ENCODE assay signal across 8 cellular contexts in the genomic region with DNA sequence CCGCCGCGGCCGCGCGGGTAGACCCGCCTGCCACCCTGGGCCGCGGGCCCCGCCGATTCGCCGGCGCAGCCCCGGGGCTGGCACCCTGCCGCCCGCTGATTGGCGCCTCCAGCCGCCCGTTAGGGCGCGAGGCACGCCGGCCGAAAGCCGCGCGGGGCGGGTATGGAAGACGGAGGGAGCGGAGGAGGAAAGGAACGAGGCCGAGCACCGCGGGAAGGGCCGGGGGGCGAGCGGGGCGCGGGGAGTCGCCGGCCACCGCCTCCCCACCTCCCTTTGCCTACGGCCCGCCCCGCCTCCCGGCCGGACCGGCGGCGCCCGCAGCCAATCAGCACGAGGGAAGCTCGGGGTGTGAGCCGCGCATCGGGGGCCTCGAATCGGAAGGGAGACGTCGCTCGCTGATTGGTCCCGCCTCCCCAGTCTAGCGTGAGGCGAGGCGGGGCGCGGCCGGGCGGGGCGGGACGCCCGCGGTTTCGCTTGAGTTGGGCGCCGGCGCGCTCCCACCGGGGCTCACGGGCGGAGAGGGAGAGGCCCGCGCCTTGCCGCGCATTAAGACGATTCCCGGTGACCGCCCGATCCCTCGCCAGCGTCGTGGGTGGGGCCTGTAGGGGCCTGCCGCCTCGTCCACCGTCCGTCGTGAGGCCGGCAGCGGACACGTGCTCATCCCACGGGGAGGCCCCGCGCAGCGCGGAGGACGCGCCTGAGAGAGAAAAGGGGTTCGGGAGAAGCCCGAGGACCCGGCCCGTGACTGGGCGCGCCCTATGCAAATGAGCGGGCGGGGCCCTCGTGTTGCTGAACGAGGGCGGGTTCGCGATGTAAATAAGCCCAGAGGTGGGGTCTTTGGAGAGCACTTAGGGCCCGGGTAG. TPM values are rescaled to one million over a fixed set of nuclear protein-coding genes. Genes with fewer than 3 reads are reported as not detected.
DNase-seq lines count a peak whose midpoint lies in the region; ATAC-seq and TF ChIP-seq lines count a peak whose summit lies in the region.

No MANE protein-coding gene starts in this region.

- peaks cover 40% of the 10 kb centered on the region for H3K4me1 Mint-ChIP-seq in activated T-helper 1 cell treated with anti-CD3 and anti-CD28 coated beads, Interleukin-12 subunit alpha, Interleukin-12 subunit beta, Interleukin-2, Interleukin-4 antibody, amounts not matched to agents 30 ng/mL and 10 ng/mL and 1 ng/mL, durations not matched to agents 14 hours and 24 hours and 36 hours (ENCODE audit: low read depth)
- H3K4me1 Mint-ChIP-seq in naive thymus-derived CD4-positive, alpha-beta T cell: peaks cover 39 to 47% (median 42%) of the 10 kb centered on the region in 7 donors
- H3K4me1 Mint-ChIP-seq in stimulated activated memory B cell treated with anti-CD40 and anti-IgM and Interleukin-4, amounts not matched to agents 10 μg/mL and 1 μg/mL and 100 μg/mL, for 72 hours: peaks cover 38% of the 10 kb centered on the region

- no peaks in the 10 kb centered on the region for H3K27me3 ChIP-seq in Peyer's patch
- H3K27me3 ChIP-seq in naive thymus-derived CD4-positive, alpha-beta T cell (ENCODE audit: control insufficient read depth in 2 of 2, insufficient read depth in 2 of 2, low read length in 2 of 2): no peaks in the 10 kb centered on the region

- peaks cover 25% of the 10 kb centered on the region for H3K36me3 Mint-ChIP-seq in activated T-helper 1 cell treated with anti-CD3 and anti-CD28 coated beads, Interleukin-12 subunit alpha, Interleukin-12 subunit beta, Interleukin-2, Interleukin-4 antibody, amounts not matched to agents 30 ng/mL and 10 ng/mL and 1 ng/mL, durations not matched to agents 14 hours and 24 hours and 36 hours (ENCODE audit: low read depth)
- peaks cover 0 to 22% (median 0%) of the 10 kb centered on the region in 5 donors for H3K36me3 Mint-ChIP-seq in naive thymus-derived CD4-positive, alpha-beta T cell
- peaks cover 7% of the 10 kb centered on the region for H3K36me3 Mint-ChIP-seq in stimulated activated memory B cell treated with anti-CD40 and anti-IgM and Interleukin-4, amounts not matched to agents 10 μg/mL and 1 μg/mL and 100 μg/mL, for 72 hours

- intact Hi-C loops in activated T-helper 1 cell treated with anti-CD3 and anti-CD28 coated beads, Interleukin-12 subunit alpha, Interleukin-12 subunit beta, Interleukin-2, Interleukin-4 antibody, amounts not matched to agents 30 ng/mL and 10 ng/mL and 1 ng/mL, durations not matched to agents 14 hours and 24 hours and 36 hours (cut with micrococcal nuclease): loop anchor here (1.0 to 10.0 kb wide), 6 partner anchors 66 to 1554 kb away; a partner anchor contains a TSS
- intact Hi-C loops in naive thymus-derived CD4-positive, alpha-beta T cell (cut with micrococcal nuclease): loop anchor here (1.0 to 10.0 kb wide), 24 partner anchors 22 to 1966 kb away; a partner anchor contains a TSS

- ATAC-seq in GM21825 (IDR thresholded peaks at IDR 0.05; ENCODE audit: unreplicated experiment): peak; percentile 79
- peak; percentile 88 for ATAC-seq in naive thymus-derived CD4-positive, alpha-beta T cell
- ATAC-seq in stimulated activated memory B cell treated with anti-CD40 and anti-IgM and Interleukin-4, amounts not matched to agents 10 μg/mL and 1 μg/mL and 100 μg/mL, for 72 hours: peak; percentile 94

- CTCF ChIA-PET in naive thymus-derived CD4-positive, alpha-beta T cell (lab: Charles Lee): no interaction called here

- POLR2A ChIA-PET in naive thymus-derived CD4-positive, alpha-beta T cell (lab: Charles Lee): interaction anchor here (1.0 to 2.3 kb wide), 9 partner anchors 10 to 781 kb away, joined by 3 to 57 read pairs (median 5); a partner anchor contains a TSS

- peaks cover 6% of the 10 kb centered on the region for H3K27me3 Mint-ChIP-seq in activated T-helper 1 cell treated with anti-CD3 and anti-CD28 coated beads, Interleukin-12 subunit alpha, Interleukin-12 subunit beta, Interleukin-2, Interleukin-4 antibody, amounts not matched to agents 30 ng/mL and 10 ng/mL and 1 ng/mL, durations not matched to agents 14 hours and 24 hours and 36 hours (ENCODE audit: insufficient read depth)
- H3K27me3 Mint-ChIP-seq in naive thymus-derived CD4-positive, alpha-beta T cell: peaks cover 0 to 13% (median 0%) of the 10 kb centered on the region in 5 donors
- H3K27me3 Mint-ChIP-seq in stimulated activated memory B cell treated with anti-CD40 and anti-IgM and Interleukin-4, amounts not matched to agents 10 μg/mL and 1 μg/mL and 100 μg/mL, for 72 hours: no peaks in the 10 kb centered on the region

- peak; percentile 54 to 61 for TF ChIP-seq POLR2A in Peyer's patch (IDR thresholded peaks at IDR 0.05)

- no peak for TF ChIP-seq CTCF in Peyer's patch (IDR thresholded peaks at IDR 0.05)

- H3K27ac ChIP-seq in KOPT-K1 (ENCODE audit: low read depth, low read length, poor library complexity, severe bottlenecking): peak overlapping the region; percentile 92
- peak overlapping the region; percentile 98 to 100 (median 99) for H3K27ac ChIP-seq in Peyer's patch
- H3K27ac ChIP-seq in naive thymus-derived CD4-positive, alpha-beta T cell (ENCODE audit: low read depth, low read length): peak overlapping the region; percentile 91

- peak overlapping the region; percentile 89 for H3K27ac Mint-ChIP-seq in activated T-helper 1 cell treated with anti-CD3 and anti-CD28 coated beads, Interleukin-12 subunit alpha, Interleukin-12 subunit beta, Interleukin-2, Interleukin-4 antibody, amounts not matched to agents 30 ng/mL and 10 ng/mL and 1 ng/mL, durations not matched to agents 14 hours and 24 hours and 36 hours
- H3K27ac Mint-ChIP-seq in naive thymus-derived CD4-positive, alpha-beta T cell: peak overlapping the region; percentile 89 to 98 (median 94)
- H3K27ac Mint-ChIP-seq in stimulated activated memory B cell treated with anti-CD40 and anti-IgM and Interleukin-4, amounts not matched to agents 10 μg/mL and 1 μg/mL and 100 μg/mL, for 72 hours: peak overlapping the region; percentile 77

- H3K4me3 ChIP-seq in Peyer's patch: peak overlapping the region; percentile 60 to 95 (median 92)
- peak overlapping the region; percentile 64 for H3K4me3 ChIP-seq in naive thymus-derived CD4-positive, alpha-beta T cell (ENCODE audit: low read length)

- H3K4me3 Mint-ChIP-seq in activated T-helper 1 cell treated with anti-CD3 and anti-CD28 coated beads, Interleukin-12 subunit alpha, Interleukin-12 subunit beta, Interleukin-2, Interleukin-4 antibody, amounts not matched to agents 30 ng/mL and 10 ng/mL and 1 ng/mL, durations not matched to agents 14 hours and 24 hours and 36 hours: peak overlapping the region; percentile 82
- H3K4me3 Mint-ChIP-seq in naive thymus-derived CD4-positive, alpha-beta T cell: peak overlapping the region; percentile 78 to 92 (median 88)
- peak overlapping the region; percentile 83 for H3K4me3 Mint-ChIP-seq in stimulated activated memory B cell treated with anti-CD40 and anti-IgM and Interleukin-4, amounts not matched to agents 10 μg/mL and 1 μg/mL and 100 μg/mL, for 72 hours

- H3K9me3 Mint-ChIP-seq in activated T-helper 1 cell treated with anti-CD3 and anti-CD28 coated beads, Interleukin-12 subunit alpha, Interleukin-12 subunit beta, Interleukin-2, Interleukin-4 antibody, amounts not matched to agents 30 ng/mL and 10 ng/mL and 1 ng/mL, durations not matched to agents 14 hours and 24 hours and 36 hours: no peaks in the 10 kb centered on the region
- H3K9me3 Mint-ChIP-seq in naive thymus-derived CD4-positive, alpha-beta T cell: no peaks in the 10 kb centered on the region
- no peaks in the 10 kb centered on the region for H3K9me3 Mint-ChIP-seq in stimulated activated memory B cell treated with anti-CD40 and anti-IgM and Interleukin-4, amounts not matched to agents 10 μg/mL and 1 μg/mL and 100 μg/mL, for 72 hours

- H3K4me1 ChIP-seq in Peyer's patch: peaks cover 0 to 23% (median 3%) of the 10 kb centered on the region in 4 donors
- peaks cover 19 to 37% of the 10 kb centered on the region in 2 donors for H3K4me1 ChIP-seq in naive thymus-derived CD4-positive, alpha-beta T cell (ENCODE audit: control insufficient read depth in 2 of 2, insufficient read depth in 2 of 2, low read length in 2 of 2)

- no peaks in the 10 kb centered on the region for H3K36me3 ChIP-seq in KOPT-K1 (ENCODE audit: insufficient read depth, low read length)
- H3K36me3 ChIP-seq in Peyer's patch: no peaks in the 10 kb centered on the region
- peaks cover 0 to 2% (median 0%) of the 10 kb centered on the region in 3 experiments for H3K36me3 ChIP-seq in naive thymus-derived CD4-positive, alpha-beta T cell (ENCODE audit: control insufficient read depth in 2 of 3, insufficient read depth in 3 of 3, low read length in 3 of 3)

- H3K9me3 ChIP-seq in KOPT-K1 (ENCODE audit: insufficient read depth, low read length, poor library complexity, severe bottlenecking): no peaks in the 10 kb centered on the region
- no peaks in the 10 kb centered on the region for H3K9me3 ChIP-seq in Peyer's patch
- no peaks in the 10 kb centered on the region for H3K9me3 ChIP-seq in naive thymus-derived CD4-positive, alpha-beta T cell (ENCODE audit: control insufficient read depth in 2 of 3, low read length in 3 of 3)

- peak; percentile 89 for DNase-seq in DMS79 treated with DMSO at 0.1 percent for 48 hours (lab: John Stamatoyannopoulos, UW)
- DNase-seq in Peyer's patch: peak; percentile 96 to 98 (median 97)
- DNase-seq in activated T-helper 1 cell treated with anti-CD3 and anti-CD28 coated beads, Interleukin-12 subunit alpha, Interleukin-12 subunit beta, Interleukin-2, Interleukin-4 antibody, amounts not matched to agents 30 ng/mL and 10 ng/mL and 1 ng/mL, durations not matched to agents 14 hours and 24 hours and 36 hours (ENCODE audit: low spot score): peak; percentile 94
- peak; percentile 97 for DNase-seq in fibroblast of gingiva (ENCODE audit: low read depth)
- peak; percentile 91 to 96 (median 94) for DNase-seq in naive thymus-derived CD4-positive, alpha-beta T cell

RNA-seq across cellular contexts. Expression of a gene that starts 0.6 kb away (rescaled TPM):
- 10 to 100 TPM; 26.9 to 53.6 (median 38.6) TPM for total RNA-seq in Peyer's patch
- total RNA-seq in activated T-helper 1 cell treated with anti-CD3 and anti-CD28 coated beads, Interleukin-12 subunit alpha, Interleukin-12 subunit beta, Interleukin-2, Interleukin-4 antibody, amounts not matched to agents 30 ng/mL and 10 ng/mL and 1 ng/mL, durations not matched to agents 14 hours and 24 hours and 36 hours: 383 and 409 TPM in 2 replicates
- 100 to 1,000 TPM; 100 to 164 (median 144) TPM for total RNA-seq in naive thymus-derived CD4-positive, alpha-beta T cell
- polyA plus RNA-seq in naive thymus-derived CD4-positive, alpha-beta T cell: 100 to 1,000 TPM in 1 of 2 donors, 10 to 100 TPM in 1; 91.3 to 111 TPM

Comparison
In these comparisons a context has a peak if more than half of its experiments do, and no peak if none do; other contexts are left out.
1. Peak in every context shown above with its lines: DNase-seq, ATAC-seq, H3K4me3 ChIP-seq and H3K27ac ChIP-seq.